In the genomic region with DNA sequence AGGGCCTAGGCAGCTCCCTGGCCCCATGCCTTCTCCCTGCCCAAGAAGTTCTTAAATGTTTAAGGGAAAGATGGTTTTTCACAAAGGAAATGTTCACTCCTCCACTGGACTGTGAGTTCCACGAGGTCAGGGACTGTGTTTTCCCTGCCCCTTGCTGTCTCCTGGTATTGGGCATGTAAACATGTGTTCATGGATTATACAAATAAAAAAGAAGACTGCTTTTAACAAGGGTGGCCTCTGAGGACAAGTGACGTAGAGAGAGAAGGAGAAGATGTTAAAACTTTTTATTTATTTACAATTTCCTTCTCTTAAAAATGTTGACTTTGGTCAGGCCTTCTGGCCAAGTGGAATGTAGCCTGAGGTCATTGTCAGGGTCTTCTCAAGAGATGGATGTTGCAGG, we compare ENCODE assay signal across 27 cellular contexts.
"Had no signal": no experiment of that assay in that cellular context is flagged by ENCODE, and none has a peak within 500 bp of the region (broad histone marks: within the 10 kb centered on the region; RNA-seq: fewer than 3 reads in every experiment).

No MANE protein-coding gene starts in this region.

- H3K36me3 ChIP-seq: adrenal gland, cardiac muscle cell, gastroesophageal sphincter, tibial nerve had no signal

- DNase-seq: activated CD4-positive, alpha-beta T cell treated with anti-CD3 and anti-CD28 coated beads for 36 hours; activated CD4-positive, CD25-positive, alpha-beta regulatory T cell; activated effector memory CD4-positive, alpha-beta T cell treated with Interleukin-2 at 50 U/mL for 16 hours; activated naive CD4-positive, alpha-beta T cell treated with Interleukin-2 at 50 U/mL for 16 hours; adrenal gland; cerebellar nuclear complex; effector memory CD4-positive, alpha-beta T cell; erythroblast; head of caudate nucleus; hippocampal formation; kidney; left colon; mammary epithelial cell; right cardiac atrium; stimulated activated CD4-positive, alpha-beta T cell treated with anti-CD3 and anti-CD28 coated beads, Interleukin-2, amount 100 ng/mL, for 48 hours; stimulated activated naive CD4-positive, alpha-beta T cell treated with Interleukin-2 at 50 U/mL for 16 hours; T-helper 9 cell had no signal

- H3K4me1 Mint-ChIP-seq: activated CD4-positive, alpha-beta T cell treated with anti-CD3 and anti-CD28 coated beads for 36 hours had no signal

- H3K27ac Mint-ChIP-seq: activated CD4-positive, alpha-beta T cell treated with anti-CD3 and anti-CD28 coated beads for 36 hours; activated naive CD8-positive, alpha-beta T cell; T-helper 1 cell treated with Interleukin-12 subunit alpha and Interleukin-12 subunit beta and Interleukin-4 antibody, amounts not matched to agents 30 μg/mL and 1 μg/mL, for 36 hours had no signal

- H3K9ac ChIP-seq: parathyroid adenoma had no signal

- H3K9me3 Mint-ChIP-seq: brain; nephron; T-helper 1 cell treated with Interleukin-12 subunit alpha and Interleukin-12 subunit beta and Interleukin-4 antibody, amounts not matched to agents 30 μg/mL and 1 μg/mL, for 36 hours had no signal

- H3K4me1 ChIP-seq: adrenal gland, gastroesophageal sphincter, parathyroid adenoma had no signal

- H3K4me3 Mint-ChIP-seq: activated CD4-positive, alpha-beta T cell treated with anti-CD3 and anti-CD28 coated beads for 36 hours; activated naive CD8-positive, alpha-beta T cell; brain; nephron; T-helper 1 cell treated with Interleukin-12 subunit alpha and Interleukin-12 subunit beta and Interleukin-4 antibody, amounts not matched to agents 30 μg/mL and 1 μg/mL, for 36 hours had no signal

- H3K27ac ChIP-seq: adrenal gland, cardiac muscle cell, coronary artery, dorsolateral prefrontal cortex, gastroesophageal sphincter, parathyroid adenoma, tibial nerve had no signal

- H3K9me3 ChIP-seq: adrenal gland, gastroesophageal sphincter, tibial nerve had no signal

- ATAC-seq: activated CD4-positive, alpha-beta T cell treated with anti-CD3 and anti-CD28 coated beads for 36 hours; gastroesophageal sphincter; left colon; right cardiac atrium had no signal

- H3K36me3 Mint-ChIP-seq: activated naive CD8-positive, alpha-beta T cell; brain had no signal

- H3K4me3 ChIP-seq: adrenal gland, cardiac muscle cell, coronary artery, dorsolateral prefrontal cortex, gastroesophageal sphincter, tibial nerve had no signal

- H3K27me3 ChIP-seq: adrenal gland, cardiac muscle cell, gastroesophageal sphincter, tibial nerve had no signal

- H3K27me3 Mint-ChIP-seq: activated CD4-positive, alpha-beta T cell treated with anti-CD3 and anti-CD28 coated beads for 36 hours had no signal

- H2AFZ ChIP-seq: parathyroid adenoma had no signal

- H3K79me2 ChIP-seq: parathyroid adenoma had no signal
